In the genomic region with DNA sequence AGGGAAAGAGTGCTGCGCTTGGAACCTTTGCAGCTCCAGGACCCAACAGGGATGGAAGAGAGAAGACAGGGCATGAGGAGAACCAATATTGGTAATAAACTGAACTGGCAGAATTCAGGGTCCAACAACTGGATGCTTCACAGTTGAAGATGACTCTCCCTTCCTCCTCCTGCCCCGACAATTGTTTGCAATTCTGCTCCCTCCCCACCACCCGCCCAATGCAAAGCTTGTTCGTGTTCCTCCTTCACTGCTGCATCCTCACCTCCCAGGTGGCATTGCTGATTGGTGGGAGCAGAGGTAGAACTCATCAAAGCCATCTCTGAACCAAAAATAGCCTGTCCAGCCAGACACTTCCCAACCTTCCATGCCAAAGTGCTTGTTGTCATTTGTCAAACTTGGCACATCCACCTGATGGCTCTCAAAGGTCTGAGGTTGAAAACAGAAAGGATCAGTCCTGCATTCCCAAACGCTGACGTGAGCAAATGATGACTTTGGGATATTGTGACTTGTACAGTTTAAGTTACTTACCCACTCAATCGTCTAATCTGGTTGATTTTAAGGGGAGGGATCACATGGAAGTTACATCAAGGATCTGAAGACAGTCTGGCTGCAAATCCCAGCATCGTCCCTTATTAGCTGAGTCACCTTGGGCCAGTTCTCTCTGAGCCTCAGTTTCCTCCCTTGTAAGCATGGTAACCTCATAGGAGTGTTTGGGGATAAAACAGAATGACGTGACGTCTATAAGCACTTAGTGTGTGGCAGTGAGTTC, we compare ENCODE assay signal across 24 cellular contexts.
"Had no signal": no experiment of that assay in that cellular context is flagged by ENCODE, and none has a peak within 500 bp of the region (broad histone marks: within the 10 kb centered on the region; RNA-seq: fewer than 3 reads in every experiment).

No MANE protein-coding gene starts in this region.

- H3K9me3 ChIP-seq: neutrophil, ovary, prostate gland, right atrium auricular region, stomach, suprapubic skin, transverse colon, uterus had no signal

- H3K4me1 ChIP-seq: prostate gland, right atrium auricular region, stomach, suprapubic skin, transverse colon, uterus had no signal

- H3K4me1 Mint-ChIP-seq: nephron had no signal

- H2AFZ ChIP-seq: hepatocyte had no signal

- H3K9me3 Mint-ChIP-seq: activated T-helper 2 cell treated with anti-CD3 and anti-CD28 coated beads, Interferon-gamma antibody, Interleukin-2, Interleukin-4, amounts not matched to agents 10 μg/mL and 5 μg/mL and 100 μg/mL, durations not matched to agents 14 hours and 24 hours and 36 hours; dendritic cell treated with granulocyte-macrophage colony-stimulating factor and Interleukin-4, amounts not matched to agents 40 ng/mL and 50 ng/mL, for 4 days; nephron; T-helper 2 cell treated with Interferon-gamma antibody and Interleukin-4, amounts not matched to agents 5 μg/mL and 100 μg/mL, for 36 hours had no signal

- H3K79me2 ChIP-seq: hepatocyte had no signal

- H3K27ac ChIP-seq: cardiac muscle cell, hepatocyte, neutrophil, ovary, prostate gland, right atrium auricular region, skin epidermis, stomach, suprapubic skin, transverse colon, uterus had no signal

- H3K36me3 ChIP-seq: cardiac muscle cell, neutrophil, ovary, prostate gland, right atrium auricular region, stomach, suprapubic skin, transverse colon, uterus had no signal

- H3K4me3 ChIP-seq: cardiac muscle cell, hepatocyte, ovary, prostate gland, right atrium auricular region, skin epidermis, stomach, suprapubic skin, transverse colon, uterus had no signal

- H3K27ac Mint-ChIP-seq: activated T-helper 2 cell treated with anti-CD3 and anti-CD28 coated beads, Interferon-gamma antibody, Interleukin-2, Interleukin-4, amounts not matched to agents 10 μg/mL and 5 μg/mL and 100 μg/mL, durations not matched to agents 14 hours and 24 hours and 36 hours; dendritic cell treated with granulocyte-macrophage colony-stimulating factor and Interleukin-4, amounts not matched to agents 40 ng/mL and 50 ng/mL, for 4 days; immature natural killer cell; nephron; T-helper 2 cell treated with Interferon-gamma antibody and Interleukin-4, amounts not matched to agents 5 μg/mL and 100 μg/mL, for 36 hours had no signal

- H3K4me2 ChIP-seq: hepatocyte had no signal

- H3K4me3 Mint-ChIP-seq: dendritic cell treated with granulocyte-macrophage colony-stimulating factor and Interleukin-4, amounts not matched to agents 40 ng/mL and 50 ng/mL, for 4 days; immature natural killer cell; nephron; T-helper 2 cell treated with Interferon-gamma antibody and Interleukin-4, amounts not matched to agents 5 μg/mL and 100 μg/mL, for 36 hours had no signal

- H3K27me3 ChIP-seq: cardiac muscle cell, neutrophil, ovary, right atrium auricular region, transverse colon, uterus had no signal

- DNase-seq: activated CD4-positive, alpha-beta T cell treated with anti-CD3 and anti-CD28 coated beads for 1 hour; activated naive CD4-positive, alpha-beta T cell; activated T-cell treated with anti-CD3 and anti-CD28 coated beads, Interleukin-2, amount 50 U/mL, for 1 hour; effector CD4-positive, alpha-beta T cell; foreskin melanocyte; glutamatergic neuron; immature natural killer cell; left cardiac atrium; ovary; stimulated activated CD4-positive, alpha-beta T cell treated with anti-CD3 and anti-CD28 coated beads, Interleukin-1b, Interleukin-23, amount 100 ng/mL, for 48 hours; stomach; transverse colon; uterus had no signal
